In genomic region chr15:59656935-59657634, GRCh38 we compare ENCODE assay signal across 8 cellular contexts.
DNase-seq lines count a peak whose midpoint lies in the region; ATAC-seq lines count a peak whose summit lies in the region.

Gene GTF2A2, minus strand, starts transcription at chr15:59657515. Its CDS starts 5,238 bp downstream, at chr15:59652277.

- peak; percentile 98 for ATAC-seq in HG03439 (IDR thresholded peaks at IDR 0.05; ENCODE audit: unreplicated experiment)

- DNase-seq in AML-193 (lab: John Stamatoyannopoulos, UW) (peak; percentile 86 to 87), GM19238 (ENCODE audit: insufficient read length, low spot score) (peak; percentile 87), NCI-H510A (lab: John Stamatoyannopoulos, UW) (peak; percentile 90), cerebellar nuclear complex (lab: John Stamatoyannopoulos, UW) (peak; percentile 52 to 87), islet precursor cell (peak; percentile 98)
- DNase-seq in activated CD4-positive, alpha-beta T cell treated with anti-CD3 and anti-CD28 coated beads for 1 hour = peak; percentile 84
- DNase-seq in stimulated activated CD4-positive, alpha-beta T cell treated with anti-CD3 and anti-CD28 coated beads, Interleukin-12 subunit alpha, Interleukin-12 subunit beta, amount 100 ng/mL, for 4 hours = peak; percentile 90

Comparison
In these comparisons a context has a peak if more than half of its experiments do, and no peak if none do; other contexts are left out.
1. Peak in every context shown above with its lines: DNase-seq and ATAC-seq.